ENCODE assay signal across 1 cellular context in the genomic region with DNA sequence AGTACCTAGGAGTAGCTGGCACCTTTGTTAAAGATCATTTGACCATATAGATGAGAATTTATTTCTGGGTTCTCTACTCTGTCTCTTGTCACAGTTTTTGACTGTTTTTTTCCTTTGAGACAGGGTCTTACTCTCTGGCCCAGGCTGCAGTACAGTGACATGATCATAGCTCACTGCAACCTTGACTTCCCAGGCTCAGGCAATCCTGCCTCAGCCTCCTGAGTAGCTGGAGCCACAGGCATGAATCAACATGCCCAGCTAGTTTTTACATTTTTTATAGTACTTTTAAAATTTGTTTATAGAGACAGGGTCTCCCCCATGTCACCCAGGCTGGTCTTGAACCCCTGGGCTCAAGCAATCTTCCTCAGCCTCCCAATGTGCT.
TF ChIP-seq lines count a peak whose summit lies in the region.

No MANE protein-coding gene starts in this region.

TF ChIP-seq in HepG2, 621 proteins besides CTCF, POLR2A, EP300 and RAD21:
- no peak for TF ChIP-seq NCOA5 (CRISPR knock-in tag; IDR thresholded peaks at IDR 0.05)
- TF ChIP-seq, protein P1, sequence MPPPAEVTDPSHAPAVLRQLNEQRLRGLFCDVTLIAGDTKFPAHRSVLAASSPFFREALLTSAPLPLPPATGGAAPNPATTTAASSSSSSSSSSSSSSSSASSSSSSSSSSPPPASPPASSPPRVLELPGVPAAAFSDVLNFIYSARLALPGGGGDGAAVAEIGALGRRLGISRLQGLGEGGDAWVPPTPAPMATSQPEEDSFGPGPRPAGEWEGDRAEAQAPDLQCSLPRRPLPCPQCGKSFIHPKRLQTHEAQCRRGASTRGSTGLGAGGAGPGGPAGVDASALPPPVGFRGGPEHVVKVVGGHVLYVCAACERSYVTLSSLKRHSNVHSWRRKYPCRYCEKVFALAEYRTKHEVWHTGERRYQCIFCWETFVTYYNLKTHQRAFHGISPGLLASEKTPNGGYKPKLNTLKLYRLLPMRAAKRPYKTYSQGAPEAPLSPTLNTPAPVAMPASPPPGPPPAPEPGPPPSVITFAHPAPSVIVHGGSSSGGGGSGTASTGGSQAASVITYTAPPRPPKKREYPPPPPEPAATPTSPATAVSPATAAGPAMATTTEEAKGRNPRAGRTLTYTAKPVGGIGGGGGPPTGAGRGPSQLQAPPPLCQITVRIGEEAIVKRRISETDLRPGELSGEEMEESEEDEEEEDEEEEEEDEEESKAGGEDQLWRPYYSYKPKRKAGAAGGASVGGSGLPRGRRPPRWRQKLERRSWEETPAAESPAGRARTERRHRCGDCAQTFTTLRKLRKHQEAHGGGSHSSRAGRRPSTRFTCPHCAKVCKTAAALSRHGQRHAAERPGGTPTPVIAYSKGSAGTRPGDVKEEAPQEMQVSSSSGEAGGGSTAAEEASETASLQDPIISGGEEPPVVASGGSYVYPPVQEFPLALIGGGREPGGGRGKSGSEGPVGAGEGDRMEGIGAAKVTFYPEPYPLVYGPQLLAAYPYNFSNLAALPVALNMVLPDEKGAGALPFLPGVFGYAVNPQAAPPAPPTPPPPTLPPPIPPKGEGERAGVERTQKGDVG (CRISPR knock-in tag; IDR thresholded peaks at IDR 0.05; ENCODE audit: borderline replicate concordance) = no peak
- no peak for TF ChIP-seq PHB2 (IDR thresholded peaks at IDR 0.05; ENCODE audit: partially characterized antibody)
- TF ChIP-seq TMF1 (CRISPR knock-in tag; IDR thresholded peaks at IDR 0.05; ENCODE audit: low read depth) = no peak
- TF ChIP-seq SSRP1 (CRISPR knock-in tag; IDR thresholded peaks at IDR 0.05) = 0 out of 2 replicates have a peak, but pooled peaks have one; percentile 24
- TF ChIP-seq ZNF121 (CRISPR knock-in tag; IDR thresholded peaks at IDR 0.05) = peak; percentile 74
